ENCODE assay signal across 24 cellular contexts in genomic region chr2:225766431-225766830, GRCh38.
DNase-seq lines count a peak whose midpoint lies in the region; ATAC-seq and TF ChIP-seq lines count a peak whose summit lies in the region.
"Had no signal": no experiment of that assay in that cellular context is flagged by ENCODE, and none has a peak within 500 bp of the region (broad histone marks: within the 10 kb centered on the region; RNA-seq: fewer than 3 reads in every experiment).

No MANE protein-coding gene starts in this region.

- no peak overlapping the region for H3K4me3 Mint-ChIP-seq in chondrocyte (ENCODE audit: unreplicated experiment)
- H3K4me3 Mint-ChIP-seq in MCF 10A (ENCODE audit: unreplicated experiment) = no peak overlapping the region
- H3K4me3 Mint-ChIP-seq in natural killer cell treated with Interleukin-12 subunit alpha and Interleukin-12 subunit beta and Interleukin-15 and Interleukin-18, amount 100 ng/mL, for 72 hours = no peak overlapping the region
- H3K4me3 Mint-ChIP-seq: activated naive CD4-positive, alpha-beta T cell treated with anti-CD3 and anti-CD28 coated beads for 36 hours; activated T-cell treated with anti-CD3 and anti-CD28 coated beads, Interleukin-2, amount 50 U/mL, for 24 hours; stimulated activated naive CD8-positive, alpha-beta T cell treated with anti-CD3 and anti-CD28 coated beads, Interleukin-15, Interleukin-2, amounts not matched to agents 100 ng/mL and 50 ng/mL, for 24 hours; type B pancreatic cell had no signal

- H3K4me1 ChIP-seq in hepatocyte (ENCODE audit: insufficient read depth) = no peaks in the 10 kb centered on the region

- H3K27me3 Mint-ChIP-seq in chondrocyte (ENCODE audit: low read depth) (no peaks in the 10 kb centered on the region), MCF 10A (ENCODE audit: insufficient read depth, unreplicated experiment) (no peaks in the 10 kb centered on the region)
- no peaks in the 10 kb centered on the region for H3K27me3 Mint-ChIP-seq in natural killer cell treated with Interleukin-12 subunit alpha and Interleukin-12 subunit beta and Interleukin-15 and Interleukin-18, amount 100 ng/mL, for 72 hours
- H3K27me3 Mint-ChIP-seq: activated T-cell treated with anti-CD3 and anti-CD28 coated beads, Interleukin-2, amount 50 U/mL, for 24 hours; type B pancreatic cell had no signal

- H3K36me3 ChIP-seq in hepatocyte (replicated peaks; ENCODE audit: insufficient read depth, low read depth) = no peaks in the 10 kb centered on the region
- H3K36me3 ChIP-seq: BLaER1 treated with 17β-estradiol and CSF1 and Interleukin-3, amounts not matched to agents 10 nM and 100 nM; neutrophil had no signal

- no TSS peak for BruUV-seq in MCF 10A (replicated peaks; lab: Mats Ljungman, UMichigan)

- peak; percentile 9 for DNase-seq in NB4 (ENCODE audit: low read depth)
- DNase-seq in chondrocyte (ENCODE audit: low spot score) = no peak
- DNase-seq in hepatocyte (ENCODE audit: low spot score) = no peak
- DNase-seq in smooth muscle cell of the brain vasculature (ENCODE audit: low read depth, low spot score) = peak; percentile 17
- DNase-seq in MCF 10A (ENCODE audit: unreplicated experiment) = no peak
- no peak for DNase-seq in natural killer cell treated with Interleukin-12 subunit alpha and Interleukin-12 subunit beta and Interleukin-15 and Interleukin-18, amount 100 ng/mL, for 72 hours (ENCODE audit: low spot score)
- no peak for DNase-seq in GM10248 (ENCODE audit: extremely low spot score)
- DNase-seq: activated naive CD4-positive, alpha-beta T cell treated with anti-CD3 and anti-CD28 coated beads for 36 hours; activated T-cell treated with anti-CD3 and anti-CD28 coated beads, Interleukin-2, amount 50 U/mL, for 24 hours; amygdala; effector CD4-positive, alpha-beta T cell; GM23248; Karpas-422; NCI-H1092; NCI-H1930; NCI-H226; retina; T-helper 1 cell had no signal

- no peaks in the 10 kb centered on the region for H3K27me3 ChIP-seq in hepatocyte
- H3K27me3 ChIP-seq: BLaER1 treated with 17β-estradiol and CSF1 and Interleukin-3, amounts not matched to agents 10 nM and 100 nM; neutrophil had no signal

- no peaks in the 10 kb centered on the region for H3K9me3 Mint-ChIP-seq in chondrocyte (ENCODE audit: low read depth)
- no peaks in the 10 kb centered on the region for H3K9me3 Mint-ChIP-seq in MCF 10A (ENCODE audit: unreplicated experiment)
- H3K9me3 Mint-ChIP-seq in natural killer cell treated with Interleukin-12 subunit alpha and Interleukin-12 subunit beta and Interleukin-15 and Interleukin-18, amount 100 ng/mL, for 72 hours = peaks cover 9% of the 10 kb centered on the region
- H3K9me3 Mint-ChIP-seq: activated naive CD4-positive, alpha-beta T cell treated with anti-CD3 and anti-CD28 coated beads for 36 hours; activated T-cell treated with anti-CD3 and anti-CD28 coated beads, Interleukin-2, amount 50 U/mL, for 24 hours; stimulated activated naive CD8-positive, alpha-beta T cell treated with anti-CD3 and anti-CD28 coated beads, Interleukin-15, Interleukin-2, amounts not matched to agents 100 ng/mL and 50 ng/mL, for 24 hours; type B pancreatic cell had no signal

- H3K36me3 Mint-ChIP-seq in chondrocyte (ENCODE audit: low read depth) (no peaks in the 10 kb centered on the region), MCF 10A (ENCODE audit: insufficient read depth, unreplicated experiment) (no peaks in the 10 kb centered on the region)
- no peaks in the 10 kb centered on the region for H3K36me3 Mint-ChIP-seq in natural killer cell treated with Interleukin-12 subunit alpha and Interleukin-12 subunit beta and Interleukin-15 and Interleukin-18, amount 100 ng/mL, for 72 hours
- H3K36me3 Mint-ChIP-seq: type B pancreatic cell had no signal

- no peak for TF ChIP-seq POLR2A in NB4 (IDR thresholded peaks at IDR 0.05; ENCODE audit: extremely low read depth, insufficient read length)

- H3K79me2 ChIP-seq in hepatocyte = no peaks in the 10 kb centered on the region

- intact Hi-C loops in MCF 10A (cut with micrococcal nuclease) = no loop called here

- H3K4me1 Mint-ChIP-seq in chondrocyte (ENCODE audit: low read depth) (peaks cover 41% of the 10 kb centered on the region), MCF 10A (ENCODE audit: insufficient read depth, unreplicated experiment) (no peaks in the 10 kb centered on the region)
- H3K4me1 Mint-ChIP-seq in natural killer cell treated with Interleukin-12 subunit alpha and Interleukin-12 subunit beta and Interleukin-15 and Interleukin-18, amount 100 ng/mL, for 72 hours (ENCODE audit: low read depth in 2 of 2) = no peaks in the 10 kb centered on the region

- no peak overlapping the region for H3K4me2 ChIP-seq in hepatocyte
- H3K4me2 ChIP-seq: BLaER1 treated with 17β-estradiol and CSF1 and Interleukin-3, amounts not matched to agents 10 nM and 100 nM had no signal

- TF ChIP-seq CTCF in NB4 (IDR thresholded peaks at IDR 0.05; ENCODE audit: low read depth, low read length) = no peak
- TF ChIP-seq CTCF in chondrocyte (IDR thresholded peaks at IDR 0.05) = no peak
- no peak for TF ChIP-seq CTCF in hepatocyte (IDR thresholded peaks at IDR 0.05; ENCODE audit: poor library complexity)
- TF ChIP-seq CTCF in MCF 10A (IDR thresholded peaks at IDR 0.05; ENCODE audit: unreplicated experiment) = no peak
- TF ChIP-seq CTCF in GM10248 (IDR thresholded peaks at IDR 0.05; ENCODE audit: control extremely low read depth, extremely low read depth, low read depth, missing control alignments) = no peak

- no peaks in the 10 kb centered on the region for H4K20me1 ChIP-seq in hepatocyte (ENCODE audit: insufficient read depth, poor library complexity, severe bottlenecking)
- H4K20me1 ChIP-seq: BLaER1 treated with 17β-estradiol and CSF1 and Interleukin-3, amounts not matched to agents 10 nM and 100 nM had no signal

- H3K4me3 ChIP-seq in NB4 (ENCODE audit: low read depth, low read length) (no peak overlapping the region), hepatocyte (no peak overlapping the region)
- H3K4me3 ChIP-seq: BLaER1 treated with 17β-estradiol and CSF1 and Interleukin-3, amounts not matched to agents 10 nM and 100 nM; GM23248 had no signal

- H3K27ac ChIP-seq in hepatocyte = peak overlapping the region; percentile 23
- H3K27ac ChIP-seq: BLaER1 treated with 17β-estradiol and CSF1 and Interleukin-3, amounts not matched to agents 10 nM and 100 nM; GM23248; neutrophil had no signal

- H3K9me3 ChIP-seq in hepatocyte (ENCODE audit: low read depth) = no peaks in the 10 kb centered on the region
- H3K9me3 ChIP-seq: BLaER1 treated with 17β-estradiol and CSF1 and Interleukin-3, amounts not matched to agents 10 nM and 100 nM; neutrophil had no signal

- H3K9me2 ChIP-seq in hepatocyte (replicated peaks; ENCODE audit: insufficient read depth) = no peaks in the 10 kb centered on the region

- peak overlapping the region; percentile 21 for H2AFZ ChIP-seq in hepatocyte
- H2AFZ ChIP-seq: GM23248 had no signal

- no peak for ATAC-seq in GM21786 (IDR thresholded peaks at IDR 0.05; ENCODE audit: unreplicated experiment)
- no peak for ATAC-seq in natural killer cell treated with Interleukin-12 subunit alpha and Interleukin-12 subunit beta and Interleukin-15 and Interleukin-18, amount 100 ng/mL, for 72 hours
- ATAC-seq: Panc1 had no signal

- CTCF ChIA-PET in MCF 10A (lab: Yijun Ruan, JAX) = no interaction called here
- CTCF ChIA-PET in GM10248 (lab: Yijun Ruan, JAX) = interaction anchor here (1.0 to 1.4 kb wide), 3 partner anchors 11 to 23 kb away, joined by 3 to 5 read pairs (median 4); no protein-coding TSS in a partner anchor

- POLR2A ChIA-PET in MCF 10A (lab: Yijun Ruan, JAX) = no interaction called here
- POLR2A ChIA-PET in GM10248 (lab: Yijun Ruan, JAX) = no interaction called here

- H3K27ac Mint-ChIP-seq in chondrocyte (ENCODE audit: unreplicated experiment) (peak overlapping the region; percentile 90), MCF 10A (ENCODE audit: low read depth, unreplicated experiment) (no peak overlapping the region)
- H3K27ac Mint-ChIP-seq in natural killer cell treated with Interleukin-12 subunit alpha and Interleukin-12 subunit beta and Interleukin-15 and Interleukin-18, amount 100 ng/mL, for 72 hours = no peak overlapping the region
- H3K27ac Mint-ChIP-seq: activated naive CD4-positive, alpha-beta T cell treated with anti-CD3 and anti-CD28 coated beads for 36 hours; activated T-cell treated with anti-CD3 and anti-CD28 coated beads, Interleukin-2, amount 50 U/mL, for 24 hours; stimulated activated naive CD8-positive, alpha-beta T cell treated with anti-CD3 and anti-CD28 coated beads, Interleukin-15, Interleukin-2, amounts not matched to agents 100 ng/mL and 50 ng/mL, for 24 hours; type B pancreatic cell had no signal

- 83% methylated on average over 5 of the region's 5 CpGs for WGBS in hepatocyte (ENCODE audit: low lambda C conversion rate, missing lambda C conversion rate)

Comparison
In these comparisons a context has a peak if more than half of its experiments do, and no peak if none do; other contexts are left out.
1. DNase-seq: peak in NB4 (single experiment) and smooth muscle cell of the brain vasculature (single experiment); none in chondrocyte (single experiment), hepatocyte (single experiment), MCF 10A (single experiment), natural killer cell treated with Interleukin-12 subunit alpha and Interleukin-12 subunit beta and Interleukin-15 and Interleukin-18, amount 100 ng/mL, for 72 hours (single experiment) and GM10248 (single experiment).